In the genomic region with DNA sequence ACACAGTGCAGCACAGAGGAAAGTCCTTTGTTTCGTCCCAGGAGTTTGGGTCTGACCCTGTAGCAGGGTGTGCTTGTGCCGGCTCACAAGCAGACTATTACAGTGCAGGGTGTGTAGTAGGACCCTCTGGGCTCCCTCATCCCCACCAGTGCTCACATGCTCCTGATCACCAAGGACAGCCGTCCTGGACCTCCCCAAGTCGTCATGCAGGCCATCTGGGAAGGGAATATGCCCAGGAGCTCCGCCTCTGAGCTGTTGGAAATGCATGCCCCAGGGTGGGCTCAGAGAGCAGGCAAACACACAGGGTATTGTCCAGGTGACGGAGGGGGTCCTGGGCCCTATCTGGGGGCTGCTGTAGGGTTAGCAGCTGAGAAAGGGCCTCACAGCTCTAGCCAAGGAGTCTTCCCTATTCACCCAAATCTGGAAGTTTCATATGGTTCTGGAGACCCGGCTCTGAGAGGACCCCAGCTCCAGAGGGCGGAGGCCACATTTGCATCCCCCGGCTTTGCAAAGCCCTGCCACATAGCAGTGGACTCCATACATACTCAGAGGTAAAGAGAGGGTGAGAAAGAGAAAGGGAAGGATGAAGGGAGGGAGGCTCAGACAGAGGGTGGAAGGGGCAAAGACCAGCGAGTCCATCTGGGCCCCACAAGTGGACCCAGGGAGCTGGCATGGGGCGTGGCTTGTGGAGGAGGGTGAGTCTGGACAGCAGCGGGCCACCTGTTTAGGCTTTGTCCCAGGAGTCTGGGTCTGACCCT, we compare ENCODE assay signal across 10 cellular contexts. TPM values are rescaled to one million over a fixed set of nuclear protein-coding genes. Genes with fewer than 3 reads are reported as not detected.
A peak's percentile ranks its signal among the peaks of the same experiment; 100 is the strongest.
DNase-seq lines count a peak whose midpoint lies in the region; ATAC-seq and TF ChIP-seq lines count a peak whose summit lies in the region.
"Had no signal": no experiment of that assay in that cellular context is flagged by ENCODE, and none has a peak within 500 bp of the region (broad histone marks: within the 10 kb centered on the region; RNA-seq: fewer than 3 reads in every experiment).

No MANE protein-coding gene starts in this region.

- H3K9ac ChIP-seq in subcutaneous abdominal adipose tissue (ENCODE audit: low read length in 5 of 5): no peak overlapping the region

- H3K27me3 ChIP-seq in WERI-Rb-1 (ENCODE audit: insufficient read depth, low read depth, severe bottlenecking) (no peaks in the 10 kb centered on the region), subcutaneous abdominal adipose tissue (ENCODE audit: control insufficient read depth in 5 of 5, insufficient read depth in 4 of 5, low read length in 5 of 5) (peaks cover 0 to 4% (median 2%) of the 10 kb centered on the region in 5 donors)
- H3K27me3 ChIP-seq: body of pancreas had no signal

- DNase-seq in activated T-cell treated with anti-CD3 and anti-CD28 coated beads, Interleukin-2, amount 50 U/mL, for 4 hours: no peak
- no peak for DNase-seq in activated T-cell treated with anti-CD3 and anti-CD28 coated beads, Interleukin-2, amount 50 U/mL, for 48 hours
- DNase-seq in WERI-Rb-1 (peak; percentile 81), left lobe of liver (ENCODE audit: low spot score) (peak; percentile 41), Kasumi-1 (lab: John Stamatoyannopoulos, UW) (no peak)
- DNase-seq: Right ventricle myocardium superior had no signal

- ATAC-seq in activated T-cell treated with anti-CD3 and anti-CD28 coated beads, Interleukin-2, amount 50 U/mL, for 4 hours: no peak
- ATAC-seq in left lobe of liver (no peak), HG03354 (IDR thresholded peaks at IDR 0.05; ENCODE audit: poor library complexity, severe bottlenecking, unreplicated experiment) (no peak), HG02798 (IDR thresholded peaks at IDR 0.05; ENCODE audit: poor library complexity, unreplicated experiment) (no peak)

- H3K27ac ChIP-seq in WERI-Rb-1: peak overlapping the region; percentile 74
- no peak overlapping the region for H3K27ac ChIP-seq in subcutaneous abdominal adipose tissue (ENCODE audit: low read depth, low read length)
- H3K27ac ChIP-seq: body of pancreas had no signal

- H3K4me1 Mint-ChIP-seq in activated T-cell treated with anti-CD3 and anti-CD28 coated beads, Interleukin-2, amount 50 U/mL, for 4 hours (ENCODE audit: low read depth): peaks cover 45% of the 10 kb centered on the region

- no peaks in the 10 kb centered on the region for H3K36me3 ChIP-seq in WERI-Rb-1
- H3K36me3 ChIP-seq in subcutaneous abdominal adipose tissue (ENCODE audit: control insufficient read depth in 5 of 5, insufficient read depth in 5 of 5, low read length in 5 of 5): no peaks in the 10 kb centered on the region

- H3K9me3 Mint-ChIP-seq in activated T-cell treated with anti-CD3 and anti-CD28 coated beads, Interleukin-2, amount 50 U/mL, for 4 hours: no peaks in the 10 kb centered on the region

- no peak for TF ChIP-seq CTCF in WERI-Rb-1 (IDR thresholded peaks at IDR 0.05; ENCODE audit: low read depth, low read length)

- H3K4me3 ChIP-seq in WERI-Rb-1 (ENCODE audit: low read depth, low read length) (peak overlapping the region; percentile 32), subcutaneous abdominal adipose tissue (ENCODE audit: low read depth in 1 of 5, low read length in 5 of 5) (peak overlapping the region in 4 of 5 donors; percentile 1 to 53 (median 24))
- H3K4me3 ChIP-seq: body of pancreas had no signal

- H3K36me3 Mint-ChIP-seq in activated T-cell treated with anti-CD3 and anti-CD28 coated beads, Interleukin-2, amount 50 U/mL, for 4 hours (ENCODE audit: insufficient read depth): peaks cover 2% of the 10 kb centered on the region

- H3K9me3 ChIP-seq in WERI-Rb-1 (ENCODE audit: severe bottlenecking): no peaks in the 10 kb centered on the region
- H3K9me3 ChIP-seq in subcutaneous abdominal adipose tissue (ENCODE audit: control insufficient read depth in 5 of 5, low read length in 5 of 5): no peaks in the 10 kb centered on the region
- H3K9me3 ChIP-seq: body of pancreas had no signal

- no peaks in the 10 kb centered on the region for H3K27me3 Mint-ChIP-seq in activated T-cell treated with anti-CD3 and anti-CD28 coated beads, Interleukin-2, amount 50 U/mL, for 4 hours (ENCODE audit: low read depth)

- peak overlapping the region; percentile 34 for H3K4me3 Mint-ChIP-seq in activated T-cell treated with anti-CD3 and anti-CD28 coated beads, Interleukin-2, amount 50 U/mL, for 4 hours

- H3K4me1 ChIP-seq in subcutaneous abdominal adipose tissue (ENCODE audit: control insufficient read depth in 5 of 5, insufficient read depth in 5 of 5, low read length in 5 of 5): peaks cover 2 to 25% (median 22%) of the 10 kb centered on the region in 5 donors

RNA-seq across cellular contexts. Expression of a gene that starts 53.5 kb away (rescaled TPM):
- 100 to 1,000 TPM; 160 to 180 (median 173) TPM for total RNA-seq in activated T-cell treated with anti-CD3 and anti-CD28 coated beads, Interleukin-2, amount 50 U/mL, for 4 hours
- total RNA-seq in left lobe of liver: 60.8 TPM

Comparison
In these comparisons a context has a peak if more than half of its experiments do, and no peak if none do; other contexts are left out.
1. DNase-seq: peak in WERI-Rb-1 (single experiment) and left lobe of liver (single experiment); none in activated T-cell treated with anti-CD3 and anti-CD28 coated beads, Interleukin-2, amount 50 U/mL, for 4 hours (single experiment), activated T-cell treated with anti-CD3 and anti-CD28 coated beads, Interleukin-2, amount 50 U/mL, for 48 hours (0 of 2) and Kasumi-1 (0 of 2).